10 cellular contexts compared by ENCODE assay signal in genomic region chr6:118768904-118769325, GRCh38.
DNase-seq lines count a peak whose midpoint lies in the region; ATAC-seq and TF ChIP-seq lines count a peak whose summit lies in the region.
"Had no signal": no experiment of that assay in that cellular context is flagged by ENCODE, and none has a peak within 500 bp of the region (broad histone marks: within the 10 kb centered on the region; RNA-seq: fewer than 3 reads in every experiment).

No MANE protein-coding gene starts in this region.

- H3K9me3 ChIP-seq in lower lobe of right lung: no peaks in the 10 kb centered on the region
- H3K9me3 ChIP-seq: esophagus muscularis mucosa had no signal

- no peaks in the 10 kb centered on the region for H3K27me3 Mint-ChIP-seq in activated T-cell treated with anti-CD3 and anti-CD28 coated beads, Interleukin-2, amount 50 U/mL, for 4 hours (ENCODE audit: low read depth)

- no peaks in the 10 kb centered on the region for H3K4me1 ChIP-seq in lower lobe of right lung
- H3K4me1 ChIP-seq: esophagus muscularis mucosa had no signal

- TF ChIP-seq CTCF in lower lobe of right lung (IDR thresholded peaks at IDR 0.05): no peak

- H3K4me3 Mint-ChIP-seq in activated T-cell treated with anti-CD3 and anti-CD28 coated beads, Interleukin-2, amount 50 U/mL, for 4 hours: peak overlapping the region; percentile 17

- no peaks in the 10 kb centered on the region for H3K36me3 ChIP-seq in lower lobe of right lung
- H3K36me3 ChIP-seq: esophagus muscularis mucosa had no signal

- H3K27me3 ChIP-seq in lower lobe of right lung (ENCODE audit: low read depth): no peaks in the 10 kb centered on the region
- H3K27me3 ChIP-seq: esophagus muscularis mucosa had no signal

- H3K9me3 Mint-ChIP-seq in activated T-cell treated with anti-CD3 and anti-CD28 coated beads, Interleukin-2, amount 50 U/mL, for 4 hours: no peaks in the 10 kb centered on the region

- peak; percentile 99 for DNase-seq in AML-193 (lab: John Stamatoyannopoulos, UW)
- no peak for DNase-seq in activated T-cell treated with anti-CD3 and anti-CD28 coated beads, Interleukin-2, amount 50 U/mL, for 4 hours
- DNase-seq in lower lobe of right lung: no peak
- DNase-seq in HuH-7.5 (ENCODE audit: low spot score): no peak
- no peak for DNase-seq in NCI-H2171 (lab: John Stamatoyannopoulos, UW)
- DNase-seq: COR-L47 had no signal

- peaks cover 26% of the 10 kb centered on the region for H3K4me1 Mint-ChIP-seq in activated T-cell treated with anti-CD3 and anti-CD28 coated beads, Interleukin-2, amount 50 U/mL, for 4 hours (ENCODE audit: low read depth)

- H3K4me3 ChIP-seq in lower lobe of right lung: no peak overlapping the region
- H3K4me3 ChIP-seq: esophagus muscularis mucosa had no signal

- peak overlapping the region; percentile 66 for H3K27ac ChIP-seq in lower lobe of right lung
- H3K27ac ChIP-seq: esophagus muscularis mucosa had no signal

- intact Hi-C loops in lower lobe of right lung (cut with DNase I): no loop called here

- H3K36me3 Mint-ChIP-seq in activated T-cell treated with anti-CD3 and anti-CD28 coated beads, Interleukin-2, amount 50 U/mL, for 4 hours (ENCODE audit: insufficient read depth): no peaks in the 10 kb centered on the region

- ATAC-seq in HG02870 (IDR thresholded peaks at IDR 0.05; ENCODE audit: unreplicated experiment) (peak; percentile 84), lower lobe of right lung (peak; percentile 57 to 70), HG03378 (IDR thresholded peaks at IDR 0.05; ENCODE audit: unreplicated experiment) (no peak), GM19452 (IDR thresholded peaks at IDR 0.05; ENCODE audit: unreplicated experiment) (no peak)
- ATAC-seq in activated T-cell treated with anti-CD3 and anti-CD28 coated beads, Interleukin-2, amount 50 U/mL, for 4 hours: peak; percentile 58 to 71

Comparison
In these comparisons a context has a peak if more than half of its experiments do, and no peak if none do; other contexts are left out.
1. DNase-seq: peak in AML-193 (2 of 2); none in activated T-cell treated with anti-CD3 and anti-CD28 coated beads, Interleukin-2, amount 50 U/mL, for 4 hours (single experiment), lower lobe of right lung (single experiment), HuH-7.5 (single experiment) and NCI-H2171 (single experiment).
2. ATAC-seq: peak in HG02870 (single experiment), activated T-cell treated with anti-CD3 and anti-CD28 coated beads, Interleukin-2, amount 50 U/mL, for 4 hours (2 of 2) and lower lobe of right lung (2 of 2); none in HG03378 (single experiment) and GM19452 (single experiment).